ENCODE assay signal across 16 cellular contexts in genomic region chr2:214574077-214574775, GRCh38.
DNase-seq lines count a peak whose midpoint lies in the region; TF ChIP-seq lines count a peak whose summit lies in the region.
"Had no signal": no experiment of that assay in that cellular context is flagged by ENCODE, and none has a peak within 500 bp of the region (broad histone marks: within the 10 kb centered on the region; RNA-seq: fewer than 3 reads in every experiment).

No MANE protein-coding gene starts in this region.

- H3K36me3 ChIP-seq in esophagus squamous epithelium: no peaks in the 10 kb centered on the region
- no peaks in the 10 kb centered on the region for H3K36me3 ChIP-seq in neural progenitor cell
- H3K36me3 ChIP-seq: neutrophil, right lobe of liver had no signal

- H3K4me1 Mint-ChIP-seq in brain (peaks cover 50% of the 10 kb centered on the region), neural progenitor cell (peaks cover 45% of the 10 kb centered on the region)

- no peaks in the 10 kb centered on the region for H4K20me1 ChIP-seq in neural progenitor cell (ENCODE audit: low read depth)

- no peak for TF ChIP-seq CTCF in brain (conservative IDR thresholded peaks at IDR 0.05)
- no peak for TF ChIP-seq CTCF in esophagus squamous epithelium (IDR thresholded peaks at IDR 0.05)
- no peak for TF ChIP-seq CTCF in neural progenitor cell (IDR thresholded peaks at IDR 0.05)

- no peak overlapping the region for H2AFZ ChIP-seq in neural progenitor cell (replicated peaks)

- H3F3A ChIP-seq in neural progenitor cell (ENCODE audit: low read depth): no peaks in the 10 kb centered on the region

- no peaks in the 10 kb centered on the region for H3K36me3 Mint-ChIP-seq in brain
- peaks cover 3% of the 10 kb centered on the region for H3K36me3 Mint-ChIP-seq in neural progenitor cell
- H3K36me3 Mint-ChIP-seq: mesothelial cell of epicardium had no signal

- H3K27me3 ChIP-seq in esophagus squamous epithelium (no peaks in the 10 kb centered on the region), neural progenitor cell (no peaks in the 10 kb centered on the region)
- H3K27me3 ChIP-seq: neutrophil, right lobe of liver had no signal

- DNase-seq in DMS79 treated with DMSO at 0.1 percent for 48 hours (lab: John Stamatoyannopoulos, UW) (peak; percentile 72), M059J (ENCODE audit: low read depth) (peak; percentile 7), pons (ENCODE audit: low spot score) (peak; percentile 35), esophagus squamous epithelium (lab: John Stamatoyannopoulos, UW) (no peak), H4 (ENCODE audit: low spot score) (no peak), ecto neural progenitor cell (ENCODE audit: low spot score) (no peak), neural progenitor cell (ENCODE audit: low spot score) (no peak)
- DNase-seq: effector CD8-positive, alpha-beta T cell; H7; NCI-H1105; right lobe of liver; T-helper 2 cell had no signal

- H3K4me3 Mint-ChIP-seq in brain (peak overlapping the region in 3 of 5 experiments; percentile 36 to 71 (median 40)), neural progenitor cell (no peak overlapping the region)
- H3K4me3 Mint-ChIP-seq: mesothelial cell of epicardium had no signal

- H3K4me1 ChIP-seq in esophagus squamous epithelium: no peaks in the 10 kb centered on the region
- peaks cover 22% of the 10 kb centered on the region for H3K4me1 ChIP-seq in neural progenitor cell
- H3K4me1 ChIP-seq: right lobe of liver had no signal

- H3K9me3 Mint-ChIP-seq in brain (peaks cover 0 to 4% (median 0%) of the 10 kb centered on the region in 5 experiments), neural progenitor cell (peaks cover 10% of the 10 kb centered on the region)
- H3K9me3 Mint-ChIP-seq: mesothelial cell of epicardium had no signal

- intact Hi-C loops in esophagus squamous epithelium (cut with DNase I): no loop called here

- H3K27ac Mint-ChIP-seq in brain (peak overlapping the region in 4 of 5 experiments; percentile 20 to 91 (median 62)), neural progenitor cell (no peak overlapping the region)
- H3K27ac Mint-ChIP-seq: mesothelial cell of epicardium had no signal

- TF ChIP-seq POLR2A in esophagus squamous epithelium (IDR thresholded peaks at IDR 0.05): no peak

- H3K4me3 ChIP-seq in esophagus squamous epithelium (no peak overlapping the region), neural progenitor cell (no peak overlapping the region)
- H3K4me3 ChIP-seq: right lobe of liver had no signal

- no peak overlapping the region for H3K9ac ChIP-seq in neural progenitor cell
- H3K9ac ChIP-seq: KMS-11 had no signal

- 85 to 98% methylated on average over 3 of the region's 3 CpGs for WGBS in esophagus squamous epithelium, 2 donors

- H3K4me2 ChIP-seq in neural progenitor cell: no peak overlapping the region
- H3K4me2 ChIP-seq: KMS-11 had no signal

- no peaks in the 10 kb centered on the region for H3K27me3 Mint-ChIP-seq in brain
- H3K27me3 Mint-ChIP-seq in neural progenitor cell (ENCODE audit: insufficient read depth, low read depth): no peaks in the 10 kb centered on the region

- H3K9me3 ChIP-seq in esophagus squamous epithelium (no peaks in the 10 kb centered on the region), neural progenitor cell (ENCODE audit: low read depth) (no peaks in the 10 kb centered on the region)
- H3K9me3 ChIP-seq: neutrophil, right lobe of liver had no signal

- H3K27ac ChIP-seq in esophagus squamous epithelium (no peak overlapping the region), neural progenitor cell (no peak overlapping the region)
- H3K27ac ChIP-seq: KMS-11, neutrophil, right lobe of liver had no signal

- no peaks in the 10 kb centered on the region for H3K79me2 ChIP-seq in neural progenitor cell (ENCODE audit: low read depth)

Comparison
In these comparisons a context has a peak if more than half of its experiments do, and no peak if none do; other contexts are left out.
1. DNase-seq: peak in DMS79 treated with DMSO at 0.1 percent for 48 hours (single experiment), M059J (single experiment) and pons (single experiment); none in esophagus squamous epithelium (single experiment), H4 (single experiment), ecto neural progenitor cell (single experiment) and neural progenitor cell (single experiment).